In genomic region chr5:68087866-68088265, GRCh38 we compare ENCODE assay signal across 18 cellular contexts.
DNase-seq lines count a peak whose midpoint lies in the region; TF ChIP-seq lines count a peak whose summit lies in the region.
"Had no signal": no experiment of that assay in that cellular context is flagged by ENCODE, and none has a peak within 500 bp of the region (broad histone marks: within the 10 kb centered on the region; RNA-seq: fewer than 3 reads in every experiment).

No MANE protein-coding gene starts in this region.

- H3K27me3 ChIP-seq in osteoblast (ENCODE audit: insufficient read depth, low read length): no peaks in the 10 kb centered on the region
- no peaks in the 10 kb centered on the region for H3K27me3 ChIP-seq in H9 (ENCODE audit: insufficient read depth, low read length)
- H3K27me3 ChIP-seq: SJSA1, spleen had no signal

- H3K18ac ChIP-seq in H9 (ENCODE audit: insufficient read length, low read depth, low read length): no peak overlapping the region

- no peak overlapping the region for H3K4me3 Mint-ChIP-seq in H9
- H3K4me3 Mint-ChIP-seq: activated CD4-positive, alpha-beta T cell treated with anti-CD3 and anti-CD28 coated beads, Interleukin-2, amount 10 ng/mL, durations not matched to agents 24 days and 14 days; activated naive CD4-positive, alpha-beta T cell treated with anti-CD3 and anti-CD28 coated beads, Interleukin-2, amount 50 U/mL, for 24 hours; stimulated activated naive B cell treated with anti-CD40 and anti-IgM and Interleukin-4, amounts not matched to agents 10 μg/mL and 1 μg/mL and 100 μg/mL, for 72 hours had no signal

- H4K8ac ChIP-seq in H9 (replicated peaks; ENCODE audit: insufficient read length, low read depth, low read length): no peak overlapping the region

- no peak overlapping the region for H2BK15ac ChIP-seq in H9 (ENCODE audit: low read depth, low read length)

- no peak overlapping the region for H2BK12ac ChIP-seq in H9 (ENCODE audit: insufficient read length, low read depth, low read length)

- no peak overlapping the region for H2BK120ac ChIP-seq in H9 (ENCODE audit: low read depth, low read length, poor library complexity, severe bottlenecking)

- H2BK20ac ChIP-seq in H9 (ENCODE audit: low read depth, low read length, poor library complexity, severe bottlenecking): no peak overlapping the region

- TF ChIP-seq CTCF in fibroblast of the aortic adventitia (IDR thresholded peaks at IDR 0.05; ENCODE audit: insufficient read depth, low read length) (no peak), osteoblast (IDR thresholded peaks at IDR 0.05; ENCODE audit: extremely low read depth, low read depth, low read length) (no peak), H9 (conservative IDR thresholded peaks at IDR 0.05) (no peak)

- no peak overlapping the region for H2AFZ ChIP-seq in osteoblast (ENCODE audit: low read length)
- no peak overlapping the region for H2AFZ ChIP-seq in H9 (ENCODE audit: low read length)

- H3K27ac ChIP-seq in osteoblast (ENCODE audit: low read depth, low read length): no peak overlapping the region
- no peak overlapping the region for H3K27ac ChIP-seq in H9 (ENCODE audit: insufficient read length, low read depth, low read length)
- H3K27ac ChIP-seq: SJSA1 had no signal

- no peak overlapping the region for H2BK5ac ChIP-seq in H9 (ENCODE audit: insufficient read length, low read length)

- H3K27me3 Mint-ChIP-seq in H9 (ENCODE audit: low read depth): peaks cover 1% of the 10 kb centered on the region; the same call in 1 of the 2 replicates
- H3K27me3 Mint-ChIP-seq: activated CD4-positive, alpha-beta T cell treated with anti-CD3 and anti-CD28 coated beads, Interleukin-2, amount 10 ng/mL, durations not matched to agents 24 days and 14 days; stimulated activated naive B cell treated with anti-CD40 and anti-IgM and Interleukin-4, amounts not matched to agents 10 μg/mL and 1 μg/mL and 100 μg/mL, for 72 hours had no signal

- H2AK5ac ChIP-seq in H9 (ENCODE audit: insufficient read length, low read length): no peak overlapping the region

- peak overlapping the region; percentile 54 for H3K4me2 ChIP-seq in osteoblast (ENCODE audit: insufficient read depth, low read length)
- no peak overlapping the region for H3K4me2 ChIP-seq in H9 (ENCODE audit: insufficient read depth, insufficient read length, low read length)

- no peak overlapping the region for H3K4ac ChIP-seq in H9 (ENCODE audit: low read depth, low read length)

- no peaks in the 10 kb centered on the region for H3K79me1 ChIP-seq in H9 (ENCODE audit: insufficient read depth, low read depth, low read length, poor library complexity, severe bottlenecking)

- no peak overlapping the region for H3K27ac Mint-ChIP-seq in H9
- H3K27ac Mint-ChIP-seq: activated CD4-positive, alpha-beta T cell treated with anti-CD3 and anti-CD28 coated beads, Interleukin-2, amount 10 ng/mL, durations not matched to agents 24 days and 14 days; activated naive CD4-positive, alpha-beta T cell treated with anti-CD3 and anti-CD28 coated beads, Interleukin-2, amount 50 U/mL, for 24 hours; stimulated activated naive B cell treated with anti-CD40 and anti-IgM and Interleukin-4, amounts not matched to agents 10 μg/mL and 1 μg/mL and 100 μg/mL, for 72 hours had no signal

- H3K23me2 ChIP-seq in H9 (ENCODE audit: insufficient read length, low read depth, low read length, poor library complexity, severe bottlenecking): no peaks in the 10 kb centered on the region

- H4K91ac ChIP-seq in H9 (ENCODE audit: insufficient read length, low read depth, low read length): no peak overlapping the region

- peaks cover 0 to 6% of the 10 kb centered on the region in 2 experiments; a peak in 2 of 5 replicates for H3K9me3 Mint-ChIP-seq in H9
- H3K9me3 Mint-ChIP-seq: activated CD4-positive, alpha-beta T cell treated with anti-CD3 and anti-CD28 coated beads, Interleukin-2, amount 10 ng/mL, durations not matched to agents 24 days and 14 days; activated naive CD4-positive, alpha-beta T cell treated with anti-CD3 and anti-CD28 coated beads, Interleukin-2, amount 50 U/mL, for 24 hours had no signal

- H3K56ac ChIP-seq in H9 (ENCODE audit: insufficient read length, low read depth, low read length): no peak overlapping the region

- H3K23ac ChIP-seq in H9 (ENCODE audit: insufficient read length, low read depth, low read length): no peak overlapping the region

- H4K20me1 ChIP-seq in osteoblast (ENCODE audit: insufficient read depth, low read length) (no peaks in the 10 kb centered on the region), H9 (ENCODE audit: control insufficient read depth, insufficient read depth, insufficient read length) (no peaks in the 10 kb centered on the region)

- WGBS in H9 (ENCODE audit: extremely low coverage, insufficient read length, low lambda C conversion rate): no CpG with 5 or more reads among the region's 3 CpGs

- peaks cover 0 to 5% (median 0%) of the 10 kb centered on the region in 3 experiments; a peak in 4 of 7 replicates for H3K36me3 Mint-ChIP-seq in H9 (ENCODE audit: insufficient read depth in 1 of 3, low read depth in 3 of 3)
- H3K36me3 Mint-ChIP-seq: activated naive CD4-positive, alpha-beta T cell treated with anti-CD3 and anti-CD28 coated beads, Interleukin-2, amount 50 U/mL, for 24 hours had no signal

- H3K4me3 ChIP-seq in fibroblast of the aortic adventitia (ENCODE audit: low read depth, low read length) (no peak overlapping the region), osteoblast (ENCODE audit: insufficient read depth, low read length) (no peak overlapping the region)
- H3K4me3 ChIP-seq: K562, mucosa of descending colon, SJSA1, spleen had no signal

- H3K4me1 ChIP-seq in osteoblast (ENCODE audit: insufficient read depth, low read length) (peaks cover 23% of the 10 kb centered on the region), H9 (ENCODE audit: insufficient read depth, low read length) (no peaks in the 10 kb centered on the region)
- H3K4me1 ChIP-seq: Caco-2, SJSA1 had no signal

- DNase-seq in AG08395 (ENCODE audit: low spot score): peak; percentile 8
- DNase-seq in NCI-H226: peak; percentile 12
- DNase-seq in fibroblast of the aortic adventitia (ENCODE audit: low read depth): peak; percentile 59
- DNase-seq in osteoblast (ENCODE audit: insufficient read length, low spot score, missing footprints): no peak
- no peak for DNase-seq in NCI-H774 (lab: John Stamatoyannopoulos, UW)
- DNase-seq in H9: no peak
- no peak for DNase-seq in SHP77 treated with DMSO at 0.1 percent for 48 hours (lab: John Stamatoyannopoulos, UW)
- no peak for DNase-seq in SK-N-DZ (ENCODE audit: low spot score)
- DNase-seq: activated CD4-positive, alpha-beta T cell treated with anti-CD3 and anti-CD28 coated beads, Interleukin-2, amount 10 ng/mL, durations not matched to agents 24 days and 14 days; Caco-2; mucosa of descending colon; NCI-H446 treated with DMSO at 0.1 percent for 48 hours; occipital lobe; spleen; stimulated activated naive B cell treated with anti-CD40 and anti-IgM and Interleukin-4, amounts not matched to agents 10 μg/mL and 1 μg/mL and 100 μg/mL, for 72 hours had no signal

- H3K4me1 Mint-ChIP-seq in H9: no peaks in the 10 kb centered on the region
- H3K4me1 Mint-ChIP-seq: activated CD4-positive, alpha-beta T cell treated with anti-CD3 and anti-CD28 coated beads, Interleukin-2, amount 10 ng/mL, durations not matched to agents 24 days and 14 days; activated naive CD4-positive, alpha-beta T cell treated with anti-CD3 and anti-CD28 coated beads, Interleukin-2, amount 50 U/mL, for 24 hours; stimulated activated naive B cell treated with anti-CD40 and anti-IgM and Interleukin-4, amounts not matched to agents 10 μg/mL and 1 μg/mL and 100 μg/mL, for 72 hours had no signal

- H3K79me2 ChIP-seq in osteoblast (ENCODE audit: insufficient read depth, low read length) (no peaks in the 10 kb centered on the region), H9 (ENCODE audit: insufficient read depth, low read length) (no peaks in the 10 kb centered on the region)

- H3K9ac ChIP-seq in H9 (ENCODE audit: extremely low read depth, insufficient read length, low read length): no peak overlapping the region

- no peak overlapping the region for H4K5ac ChIP-seq in H9 (ENCODE audit: insufficient read length, low read depth, low read length)

- H3T11ph ChIP-seq in H9 (ENCODE audit: low read length): no peak overlapping the region

- H3K9me3 ChIP-seq in osteoblast (ENCODE audit: low read depth, low read length) (peaks cover 2% of the 10 kb centered on the region), H9 (ENCODE audit: control insufficient read depth, low read depth, low read length) (no peaks in the 10 kb centered on the region)
- H3K9me3 ChIP-seq: Caco-2, mucosa of descending colon, SJSA1 had no signal

- no peak overlapping the region for H3K14ac ChIP-seq in H9 (ENCODE audit: insufficient read depth, low read length)

- no peaks in the 10 kb centered on the region for H3K36me3 ChIP-seq in osteoblast (ENCODE audit: insufficient read depth, low read length)
- H3K36me3 ChIP-seq: SJSA1, spleen had no signal

Comparison
In these comparisons a context has a peak if more than half of its experiments do, and no peak if none do; other contexts are left out.
1. DNase-seq: peak in AG08395 (single experiment), NCI-H226 (single experiment) and fibroblast of the aortic adventitia (single experiment); none in osteoblast (single experiment), NCI-H774 (single experiment), H9 (single experiment), SHP77 treated with DMSO at 0.1 percent for 48 hours (single experiment) and SK-N-DZ (single experiment).